In genomic region chr7:137862358-137862757, GRCh38 we compare ENCODE assay signal across 23 cellular contexts. TPM values are rescaled to one million over a fixed set of nuclear protein-coding genes. Genes with fewer than 3 reads are reported as not detected.
DNase-seq lines count a peak whose midpoint lies in the region; ATAC-seq and TF ChIP-seq lines count a peak whose summit lies in the region.
"Had no signal": no experiment of that assay in that cellular context is flagged by ENCODE, and none has a peak within 500 bp of the region (broad histone marks: within the 10 kb centered on the region; RNA-seq: fewer than 3 reads in every experiment).

No MANE protein-coding gene starts in this region.

- intact Hi-C loops in left ventricle myocardium inferior (cut with micrococcal nuclease) (no loop called here), Right ventricle myocardium inferior (cut with DNase I) (no loop called here)

- peak overlapping the region; percentile 51 for H3K27ac ChIP-seq in left ventricle myocardium inferior (replicated peaks)
- H3K27ac ChIP-seq: A549; BLaER1 treated with 17β-estradiol and CSF1 and Interleukin-3, amounts not matched to agents 10 nM and 100 nM; GM23248 had no signal

- H3K9me3 ChIP-seq in left ventricle myocardium inferior (replicated peaks): peaks cover 10% of the 10 kb centered on the region
- H3K9me3 ChIP-seq: BE2C had no signal

- peaks cover 22% of the 10 kb centered on the region for H3K4me1 ChIP-seq in left ventricle myocardium inferior
- H3K4me1 ChIP-seq: A549, BE2C had no signal

- peaks cover 12 to 21% of the 10 kb centered on the region in 2 donors for H3K36me3 Mint-ChIP-seq in activated T-cell treated with anti-CD3 and anti-CD28 coated beads, Interleukin-2, amount 50 U/mL, for 72 hours (ENCODE audit: insufficient read depth in 2 of 2)
- peaks cover 30% of the 10 kb centered on the region for H3K36me3 Mint-ChIP-seq in activated T-cell treated with anti-CD3 and anti-CD28 coated beads, Interleukin-2, amount 50 U/mL, for 4 hours (ENCODE audit: insufficient read depth)
- H3K36me3 Mint-ChIP-seq in chondrocyte (ENCODE audit: low read depth): peaks cover 54% of the 10 kb centered on the region

- peaks cover 35% of the 10 kb centered on the region for H3K36me3 ChIP-seq in left ventricle myocardium inferior
- H3K36me3 ChIP-seq: BE2C had no signal

- H3K4me3 ChIP-seq in left ventricle myocardium inferior: no peak overlapping the region
- H3K4me3 ChIP-seq: A549; BLaER1 treated with 17β-estradiol and CSF1 and Interleukin-3, amounts not matched to agents 10 nM and 100 nM; GM12878; GM23248 had no signal

- H3K4me1 Mint-ChIP-seq in activated T-cell treated with anti-CD3 and anti-CD28 coated beads, Interleukin-2, amount 50 U/mL, for 72 hours (ENCODE audit: low read depth): no peaks in the 10 kb centered on the region
- no peaks in the 10 kb centered on the region for H3K4me1 Mint-ChIP-seq in activated T-cell treated with anti-CD3 and anti-CD28 coated beads, Interleukin-2, amount 50 U/mL, for 4 hours (ENCODE audit: low read depth)
- H3K4me1 Mint-ChIP-seq in chondrocyte (ENCODE audit: low read depth): peaks cover 8% of the 10 kb centered on the region
- H3K4me1 Mint-ChIP-seq: CD14-positive monocyte; CD8-positive, alpha-beta memory T cell had no signal

- H3K4me3 Mint-ChIP-seq in activated T-cell treated with anti-CD3 and anti-CD28 coated beads, Interleukin-2, amount 50 U/mL, for 72 hours: no peak overlapping the region
- no peak overlapping the region for H3K4me3 Mint-ChIP-seq in activated T-cell treated with anti-CD3 and anti-CD28 coated beads, Interleukin-2, amount 50 U/mL, for 4 hours
- no peak overlapping the region for H3K4me3 Mint-ChIP-seq in chondrocyte (ENCODE audit: unreplicated experiment)
- H3K4me3 Mint-ChIP-seq: CD14-positive monocyte; CD4-positive, alpha-beta T cell; CD8-positive, alpha-beta memory T cell had no signal

- no peak for ATAC-seq in activated T-cell treated with anti-CD3 and anti-CD28 coated beads, Interleukin-2, amount 50 U/mL, for 72 hours (replicated peaks in 1 of 2)
- no peak for ATAC-seq in activated T-cell treated with anti-CD3 and anti-CD28 coated beads, Interleukin-2, amount 50 U/mL, for 4 hours
- no peak for ATAC-seq in Right ventricle myocardium inferior
- ATAC-seq: A549, GM12878 had no signal

- no peak for DNase-seq in activated T-cell treated with anti-CD3 and anti-CD28 coated beads, Interleukin-2, amount 50 U/mL, for 72 hours
- DNase-seq in activated T-cell treated with anti-CD3 and anti-CD28 coated beads, Interleukin-2, amount 50 U/mL, for 4 hours: no peak
- DNase-seq in left ventricle myocardium inferior (no peak), Right ventricle myocardium inferior (ENCODE audit: missing footprints) (no peak), chondrocyte (ENCODE audit: low spot score) (no peak)
- DNase-seq in NK-92 treated with Interleukin-12 subunit alpha and Interleukin-12 subunit beta, amount 100 ng/mL, for 24 hours (lab: John Stamatoyannopoulos, UW): no peak
- DNase-seq: 8988T; ACHN; AML-193; BE2C; CD4-positive, alpha-beta T cell; CD8-positive, alpha-beta memory T cell; DMS 273 treated with DMSO at 0.1 percent for 48 hours; DMS79; EL; GDM1; GM23248; H7; HCEC 1CT had no signal

- H3K27ac Mint-ChIP-seq in activated T-cell treated with anti-CD3 and anti-CD28 coated beads, Interleukin-2, amount 50 U/mL, for 72 hours: peak overlapping the region; percentile 27
- H3K27ac Mint-ChIP-seq in chondrocyte (ENCODE audit: unreplicated experiment): peak overlapping the region; percentile 14
- H3K27ac Mint-ChIP-seq: CD14-positive monocyte; CD4-positive, alpha-beta T cell; CD8-positive, alpha-beta memory T cell had no signal

- peaks cover 3% of the 10 kb centered on the region in 2 donors for H3K9me3 Mint-ChIP-seq in activated T-cell treated with anti-CD3 and anti-CD28 coated beads, Interleukin-2, amount 50 U/mL, for 72 hours
- peaks cover 18% of the 10 kb centered on the region for H3K9me3 Mint-ChIP-seq in activated T-cell treated with anti-CD3 and anti-CD28 coated beads, Interleukin-2, amount 50 U/mL, for 4 hours
- peaks cover 14% of the 10 kb centered on the region for H3K9me3 Mint-ChIP-seq in chondrocyte (ENCODE audit: low read depth)

- no peaks in the 10 kb centered on the region for H3K27me3 ChIP-seq in left ventricle myocardium inferior (ENCODE audit: low read depth)
- H3K27me3 ChIP-seq: BE2C; BLaER1 treated with 17β-estradiol and CSF1 and Interleukin-3, amounts not matched to agents 10 nM and 100 nM had no signal

- no peaks in the 10 kb centered on the region for H3K27me3 Mint-ChIP-seq in activated T-cell treated with anti-CD3 and anti-CD28 coated beads, Interleukin-2, amount 50 U/mL, for 72 hours (ENCODE audit: low read depth)
- H3K27me3 Mint-ChIP-seq in activated T-cell treated with anti-CD3 and anti-CD28 coated beads, Interleukin-2, amount 50 U/mL, for 4 hours (ENCODE audit: low read depth): no peaks in the 10 kb centered on the region
- no peaks in the 10 kb centered on the region for H3K27me3 Mint-ChIP-seq in chondrocyte (ENCODE audit: low read depth)
- H3K27me3 Mint-ChIP-seq: CD4-positive, alpha-beta T cell; CD8-positive, alpha-beta memory T cell had no signal

- TF ChIP-seq CTCF in left ventricle myocardium inferior (IDR thresholded peaks at IDR 0.05; ENCODE audit: borderline replicate concordance): no peak
- no peak for TF ChIP-seq CTCF in chondrocyte (IDR thresholded peaks at IDR 0.05)

RNA-seq across cellular contexts. Expression of gene DGKI, which starts 15.6 kb away (rescaled TPM):
- total RNA-seq in activated T-cell treated with anti-CD3 and anti-CD28 coated beads, Interleukin-2, amount 50 U/mL, for 72 hours: 10 to 100 TPM; 17.8 to 18.2 TPM
- total RNA-seq in activated T-cell treated with anti-CD3 and anti-CD28 coated beads, Interleukin-2, amount 50 U/mL, for 4 hours: 1 to 10 TPM; 1.2 to 4.3 (median 1.3) TPM
- total RNA-seq in left ventricle myocardium inferior (1.3 TPM), Right ventricle myocardium inferior (1.4 TPM), chondrocyte (15.3 to 52.4 TPM (median 17.0 TPM) in 3 replicates)
- total RNA-seq: CD4-positive, alpha-beta T cell had no signal
